Comparison of ENCODE assay signal across 1 cellular context in the genomic region with DNA sequence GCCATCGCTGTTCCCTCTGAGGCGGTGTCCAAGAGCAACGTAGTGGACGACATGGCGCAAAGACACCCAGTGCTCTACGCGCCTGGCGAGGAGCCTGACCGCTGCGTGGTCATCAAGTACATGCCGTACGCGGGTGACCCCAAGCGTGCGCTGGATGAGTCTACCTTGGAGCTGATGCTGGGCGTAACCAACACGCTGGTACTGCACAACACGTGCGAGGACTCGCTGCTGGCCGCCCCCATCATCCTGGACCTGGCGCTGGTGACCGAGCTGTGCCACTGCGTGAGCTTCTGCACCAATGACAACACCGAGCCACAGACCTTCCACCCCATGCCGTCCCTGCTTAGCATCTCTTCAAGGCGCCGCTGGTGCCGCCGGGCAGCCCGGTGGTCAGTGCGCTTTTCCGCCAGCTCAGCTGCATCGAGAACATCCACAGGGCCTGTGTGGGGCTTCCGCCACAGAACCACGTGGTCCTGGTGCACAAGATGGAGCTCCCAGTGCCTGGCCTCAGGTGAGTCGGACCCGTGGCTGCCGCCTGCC.
TF ChIP-seq lines count a peak whose summit lies in the region.

No MANE protein-coding gene starts in this region.

TF ChIP-seq in H1, 55 proteins besides CTCF, POLR2A, EP300 and RAD21:
- no peak for TF ChIP-seq ATF3 (IDR thresholded peaks at IDR 0.05; ENCODE audit: insufficient read depth, low read depth, low read length)
- TF ChIP-seq, protein P1, sequence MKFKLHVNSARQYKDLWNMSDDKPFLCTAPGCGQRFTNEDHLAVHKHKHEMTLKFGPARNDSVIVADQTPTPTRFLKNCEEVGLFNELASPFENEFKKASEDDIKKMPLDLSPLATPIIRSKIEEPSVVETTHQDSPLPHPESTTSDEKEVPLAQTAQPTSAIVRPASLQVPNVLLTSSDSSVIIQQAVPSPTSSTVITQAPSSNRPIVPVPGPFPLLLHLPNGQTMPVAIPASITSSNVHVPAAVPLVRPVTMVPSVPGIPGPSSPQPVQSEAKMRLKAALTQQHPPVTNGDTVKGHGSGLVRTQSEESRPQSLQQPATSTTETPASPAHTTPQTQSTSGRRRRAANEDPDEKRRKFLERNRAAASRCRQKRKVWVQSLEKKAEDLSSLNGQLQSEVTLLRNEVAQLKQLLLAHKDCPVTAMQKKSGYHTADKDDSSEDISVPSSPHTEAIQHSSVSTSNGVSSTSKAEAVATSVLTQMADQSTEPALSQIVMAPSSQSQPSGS (IDR thresholded peaks at IDR 0.05; ENCODE audit: low read length), result no peak
- no peak for TF ChIP-seq KDM5A (IDR thresholded peaks at IDR 0.05; ENCODE audit: low read length)
- no peak for TF ChIP-seq TCF12 (IDR thresholded peaks at IDR 0.05; ENCODE audit: low read depth, low read length)
- TF ChIP-seq ZNF274 (IDR thresholded peaks at IDR 0.05; ENCODE audit: borderline replicate concordance, extremely low read depth, low read length), result no peak
- no peak for TF ChIP-seq POU5F1 (IDR thresholded peaks at IDR 0.05; ENCODE audit: low read depth, low read length)
- no peak for TF ChIP-seq SUZ12 (IDR thresholded peaks at IDR 0.05; ENCODE audit: low read length)
- TF ChIP-seq RBBP5 (IDR thresholded peaks at IDR 0.05; ENCODE audit: borderline replicate concordance, low read depth, low read length), result no peak
- no peak for TF ChIP-seq TAF7 (optimal IDR thresholded peaks at IDR 0.05; ENCODE audit: borderline replicate concordance, low read depth, low read length)
- no peak for TF ChIP-seq SAP30 (IDR thresholded peaks at IDR 0.05; ENCODE audit: insufficient read depth, insufficient replicate concordance, low read length)
- no peak for TF ChIP-seq RXRA (IDR thresholded peaks at IDR 0.05; ENCODE audit: insufficient read depth, low read depth, low read length)
- TF ChIP-seq RNF2 (IDR thresholded peaks at IDR 0.05; ENCODE audit: borderline replicate concordance, low read depth, low read length, missing control alignments, poor library complexity, severe bottlenecking), result no peak
- no peak for TF ChIP-seq EZH2 (IDR thresholded peaks at IDR 0.05; ENCODE audit: low read depth, low read length, severe bottlenecking)
- no peak for TF ChIP-seq PHF8 (conservative IDR thresholded peaks at IDR 0.05; ENCODE audit: low read depth, low read length)
- no peak for TF ChIP-seq GABPA (IDR thresholded peaks at IDR 0.05; ENCODE audit: borderline replicate concordance, insufficient read depth, low read length)
- TF ChIP-seq CHD1 (IDR thresholded peaks at IDR 0.05; ENCODE audit: low read depth, low read length), result no peak
- no peak for TF ChIP-seq E2F6 (IDR thresholded peaks at IDR 0.05)
- no peak for TF ChIP-seq SRF (IDR thresholded peaks at IDR 0.05; ENCODE audit: low read depth, low read length)
